ENCODE assay signal across 8 cellular contexts in the genomic region with DNA sequence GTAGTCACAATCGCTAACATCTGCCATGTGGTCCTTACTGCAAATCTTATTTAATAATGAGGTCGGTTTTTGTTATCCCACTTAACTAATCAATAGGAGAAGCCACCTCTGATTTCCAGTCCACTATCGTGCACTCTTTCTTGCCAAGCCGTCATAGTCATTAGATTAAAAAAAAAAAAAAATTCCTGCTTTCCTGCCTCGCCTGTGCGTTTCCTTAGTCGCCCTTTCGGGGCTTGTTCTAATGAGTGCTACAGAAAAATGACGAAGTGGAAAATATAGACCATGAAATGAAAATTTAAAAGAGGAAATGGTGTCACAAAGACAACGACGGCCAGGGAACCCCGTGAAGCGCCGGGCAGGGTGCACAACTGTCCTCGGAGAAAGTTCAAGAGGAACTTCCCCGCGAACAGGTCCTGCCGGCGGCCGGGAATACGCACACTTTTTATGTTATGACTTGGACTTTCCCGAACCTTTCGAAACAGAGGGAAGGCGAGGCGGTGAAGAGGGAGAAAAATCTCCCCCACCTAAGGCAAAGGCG.
DNase-seq lines count a peak whose midpoint lies in the region; ATAC-seq lines count a peak whose summit lies in the region.

No MANE protein-coding gene starts in this region.

- H3K4me3 Mint-ChIP-seq in activated naive CD8-positive, alpha-beta T cell treated with anti-CD3 and anti-CD28 coated beads, Interleukin-2, amount 50 U/mL, for 24 hours = peak overlapping the region; percentile 91

- H3K9me3 Mint-ChIP-seq in activated naive CD8-positive, alpha-beta T cell treated with anti-CD3 and anti-CD28 coated beads, Interleukin-2, amount 50 U/mL, for 24 hours = no peaks in the 10 kb centered on the region

- no peaks in the 10 kb centered on the region for H3K27me3 Mint-ChIP-seq in activated naive CD8-positive, alpha-beta T cell treated with anti-CD3 and anti-CD28 coated beads, Interleukin-2, amount 50 U/mL, for 24 hours

- peaks cover 37% of the 10 kb centered on the region for H3K4me1 Mint-ChIP-seq in activated naive CD8-positive, alpha-beta T cell treated with anti-CD3 and anti-CD28 coated beads, Interleukin-2, amount 50 U/mL, for 24 hours

- H3K4me3 ChIP-seq in skeletal muscle cell (ENCODE audit: low read depth, low read length) = peak overlapping the region; percentile 68

- DNase-seq in NCI-H2029 treated with DMSO at 0.1 percent for 48 hours (lab: John Stamatoyannopoulos, UW) (peak; percentile 18), NCI-H2029 (lab: John Stamatoyannopoulos, UW) (no peak), NOMO-1 treated with DMSO at 0.1 percent for 48 hours (lab: John Stamatoyannopoulos, UW; ENCODE audit: unreplicated experiment) (peak; percentile 80), hepatic stellate cell (ENCODE audit: low spot score) (peak; percentile 46), skeletal muscle cell (ENCODE audit: low read depth) (no peak), globus pallidus (ENCODE audit: low spot score) (no peak)
- DNase-seq in activated naive CD8-positive, alpha-beta T cell treated with anti-CD3 and anti-CD28 coated beads, Interleukin-2, amount 50 U/mL, for 24 hours = peak; percentile 66

- H3K36me3 Mint-ChIP-seq in activated naive CD8-positive, alpha-beta T cell treated with anti-CD3 and anti-CD28 coated beads, Interleukin-2, amount 50 U/mL, for 24 hours (ENCODE audit: low read depth) = peaks cover 14% of the 10 kb centered on the region

- peak overlapping the region; percentile 99 for H3K27ac Mint-ChIP-seq in activated naive CD8-positive, alpha-beta T cell treated with anti-CD3 and anti-CD28 coated beads, Interleukin-2, amount 50 U/mL, for 24 hours

- peak; percentile 16 for ATAC-seq in HG02852 (IDR thresholded peaks at IDR 0.05; ENCODE audit: unreplicated experiment)
- ATAC-seq in activated naive CD8-positive, alpha-beta T cell treated with anti-CD3 and anti-CD28 coated beads, Interleukin-2, amount 50 U/mL, for 24 hours = peak; percentile 37

Comparison
In these comparisons a context has a peak if more than half of its experiments do, and no peak if none do; other contexts are left out.
1. DNase-seq: peak in NCI-H2029 treated with DMSO at 0.1 percent for 48 hours (single experiment), NOMO-1 treated with DMSO at 0.1 percent for 48 hours (single experiment), activated naive CD8-positive, alpha-beta T cell treated with anti-CD3 and anti-CD28 coated beads, Interleukin-2, amount 50 U/mL, for 24 hours (single experiment) and hepatic stellate cell (single experiment); none in NCI-H2029 (single experiment), skeletal muscle cell (single experiment) and globus pallidus (single experiment).